8 cellular contexts compared by ENCODE assay signal in the genomic region with DNA sequence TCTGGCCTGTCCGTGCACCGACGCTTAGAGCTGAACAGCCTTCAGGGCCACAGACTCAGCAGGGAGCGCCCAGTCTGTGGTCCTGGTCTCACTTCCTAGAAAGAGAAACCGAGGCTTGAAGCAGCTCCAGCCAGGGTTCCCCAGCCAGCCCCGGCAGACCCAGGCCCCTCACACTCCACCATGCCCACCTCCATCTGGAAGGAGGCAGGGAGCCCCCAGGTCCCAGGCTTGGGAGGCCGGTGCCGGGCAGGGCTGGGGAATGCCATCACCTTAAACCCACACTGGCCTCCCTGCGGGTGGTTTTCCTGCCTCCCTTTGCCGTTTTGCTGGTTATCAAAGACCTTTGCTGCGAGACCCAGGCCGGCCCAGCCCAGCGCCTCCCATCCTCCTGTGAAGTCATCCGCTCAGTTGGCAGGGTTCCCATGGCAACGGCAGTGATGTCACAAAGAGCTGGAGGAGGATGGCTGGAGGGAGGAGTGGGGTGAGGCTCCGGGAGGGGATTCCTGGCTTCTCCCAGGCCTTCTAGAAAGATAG. TPM values are rescaled to one million over a fixed set of nuclear protein-coding genes. Genes with fewer than 3 reads are reported as not detected.
DNase-seq lines count a peak whose midpoint lies in the region; ATAC-seq and TF ChIP-seq lines count a peak whose summit lies in the region.

No MANE protein-coding gene starts in this region.

- no peaks in the 10 kb centered on the region for H3K27me3 ChIP-seq in endodermal cell (ENCODE audit: control insufficient read depth, insufficient read depth, low read length, poor library complexity, severe bottlenecking)

- H3K4me1 ChIP-seq in endodermal cell (ENCODE audit: control insufficient read depth, insufficient read depth, low read length), result no peaks in the 10 kb centered on the region

- no peak overlapping the region for H3K9ac ChIP-seq in endodermal cell (ENCODE audit: extremely low read depth, low read length, poor library complexity, severe bottlenecking)

- H3K36me3 Mint-ChIP-seq in endodermal cell (ENCODE audit: low read depth), result no peaks in the 10 kb centered on the region
- H3K36me3 Mint-ChIP-seq in CD14-positive monocyte, result no peaks in the 10 kb centered on the region

- peak; percentile 84 for DNase-seq in ELF-1 (ENCODE audit: low read depth, low spot score)
- DNase-seq in NCI-H2227 treated with DMSO at 0.1 percent for 48 hours (lab: John Stamatoyannopoulos, UW), result peak; percentile 50
- DNase-seq in endodermal cell, result peak; percentile 95
- peak; percentile 15 for DNase-seq in non-pigmented ciliary epithelial cell (ENCODE audit: low read depth)
- DNase-seq in activated T-cell treated with anti-CD3 and anti-CD28 coated beads, Interleukin-2, amount 50 U/mL, for 1 hour, result no peak
- no peak for DNase-seq in NCI-H187 (lab: John Stamatoyannopoulos, UW)
- no peak for DNase-seq in CD14-positive monocyte (ENCODE audit: low spot score)

- H3K4me3 ChIP-seq in endodermal cell (ENCODE audit: low read length), result no peak overlapping the region

- 53 to 61% methylated on average over 4 to 16 of the region's 16 CpGs for WGBS in endodermal cell (ENCODE audit: insufficient coverage in 1 of 2, insufficient read length in 1 of 2), 2 experiments

- no peak overlapping the region for H3K27ac Mint-ChIP-seq in endodermal cell
- no peak overlapping the region for H3K27ac Mint-ChIP-seq in CD14-positive monocyte

- H3K9me3 ChIP-seq in endodermal cell (ENCODE audit: control insufficient read depth, low read length), result no peaks in the 10 kb centered on the region

- intact Hi-C loops in CD14-positive monocyte (cut with micrococcal nuclease), result no loop called here

- H3K4me3 Mint-ChIP-seq in endodermal cell (no peak overlapping the region), CD14-positive monocyte (no peak overlapping the region)

- H3K27ac ChIP-seq in endodermal cell (ENCODE audit: low read depth, low read length), result peak overlapping the region; percentile 68

- TF ChIP-seq CTCF in endodermal cell (conservative IDR thresholded peaks at IDR 0.05) (no peak), CD14-positive monocyte (IDR thresholded peaks at IDR 0.05) (no peak)

- H3K36me3 ChIP-seq in endodermal cell (ENCODE audit: control insufficient read depth, insufficient read depth, low read length), result no peaks in the 10 kb centered on the region

- H3K9me3 Mint-ChIP-seq in endodermal cell (peaks cover 3% of the 10 kb centered on the region), CD14-positive monocyte (peaks cover 0 to 3% (median 0%) of the 10 kb centered on the region in 7 donors)

- no peak for ATAC-seq in GM19467 (IDR thresholded peaks at IDR 0.05; ENCODE audit: unreplicated experiment)

- H3K4me1 Mint-ChIP-seq in endodermal cell (peaks cover 1% of the 10 kb centered on the region), CD14-positive monocyte (no peaks in the 10 kb centered on the region)

- H3K27me3 Mint-ChIP-seq in endodermal cell (ENCODE audit: insufficient read depth) (no peaks in the 10 kb centered on the region), CD14-positive monocyte (ENCODE audit: low read depth in 3 of 3) (peaks cover 0 to 12% (median 7%) of the 10 kb centered on the region in 3 donors)

RNA-seq across cellular contexts. Expression of a gene that starts 24.0 kb away (rescaled TPM):
- 1 to 10 TPM; 2.1 to 5.0 TPM for total RNA-seq in endodermal cell
- polyA plus RNA-seq in endodermal cell (2013, experiment 1 of 2), result 13.6 TPM
- polyA plus RNA-seq in endodermal cell (2013, experiment 2 of 2), result 12.4 TPM
- not detected for polyA plus RNA-seq in CD14-positive monocyte

Comparison
In these comparisons a context has a peak if more than half of its experiments do, and no peak if none do; other contexts are left out.
1. DNase-seq: peak in ELF-1 (single experiment), NCI-H2227 treated with DMSO at 0.1 percent for 48 hours (single experiment), endodermal cell (single experiment) and non-pigmented ciliary epithelial cell (single experiment); none in activated T-cell treated with anti-CD3 and anti-CD28 coated beads, Interleukin-2, amount 50 U/mL, for 1 hour (single experiment), NCI-H187 (0 of 2) and CD14-positive monocyte (single experiment).